1 cellular context compared by ENCODE assay signal in the genomic region with DNA sequence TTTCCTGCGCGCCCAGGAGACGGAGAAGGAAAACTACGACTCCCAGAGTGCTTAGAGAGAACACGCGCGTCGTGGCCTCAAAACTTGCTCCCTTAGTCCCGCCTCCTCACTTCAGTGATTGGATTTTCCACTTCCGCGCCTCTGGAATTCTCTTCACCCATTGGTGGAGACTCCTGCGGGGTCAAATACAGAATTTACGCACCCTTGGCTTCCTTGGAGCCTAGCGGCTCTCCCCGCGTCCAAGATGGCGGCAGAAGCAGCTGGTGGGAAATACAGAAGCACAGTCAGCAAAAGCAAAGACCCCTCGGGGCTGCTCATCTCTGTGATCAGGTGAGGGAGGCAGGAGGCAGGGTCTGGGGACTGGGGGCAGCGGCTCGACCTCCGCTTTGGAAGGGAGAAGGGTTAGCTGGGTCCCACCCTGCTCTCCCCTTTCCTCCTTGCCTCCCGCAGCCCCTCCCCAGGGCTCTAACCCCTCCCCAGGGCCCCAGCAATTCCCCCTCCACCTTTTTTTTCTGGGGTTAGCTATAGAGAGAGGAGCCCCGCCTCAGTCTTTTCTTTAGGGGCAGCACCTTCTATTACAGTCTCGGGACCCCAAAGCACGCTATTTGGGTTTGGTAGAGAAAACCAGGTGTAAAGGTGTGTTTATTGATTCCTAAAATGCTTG.
A peak's percentile ranks its signal among the peaks of the same experiment; 100 is the strongest.
TF ChIP-seq lines count a peak whose summit lies in the region.

TSS of gene EXOC4 (plus strand) at position 221 of the 664 bp plus-strand sequence.

TF ChIP-seq in HepG2, 621 proteins besides CTCF, POLR2A, EP300 and RAD21 (continued from another document and continues in another):
- TF ChIP-seq, protein P1, sequence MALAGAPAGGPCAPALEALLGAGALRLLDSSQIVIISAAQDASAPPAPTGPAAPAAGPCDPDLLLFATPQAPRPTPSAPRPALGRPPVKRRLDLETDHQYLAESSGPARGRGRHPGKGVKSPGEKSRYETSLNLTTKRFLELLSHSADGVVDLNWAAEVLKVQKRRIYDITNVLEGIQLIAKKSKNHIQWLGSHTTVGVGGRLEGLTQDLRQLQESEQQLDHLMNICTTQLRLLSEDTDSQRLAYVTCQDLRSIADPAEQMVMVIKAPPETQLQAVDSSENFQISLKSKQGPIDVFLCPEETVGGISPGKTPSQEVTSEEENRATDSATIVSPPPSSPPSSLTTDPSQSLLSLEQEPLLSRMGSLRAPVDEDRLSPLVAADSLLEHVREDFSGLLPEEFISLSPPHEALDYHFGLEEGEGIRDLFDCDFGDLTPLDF (CRISPR knock-in tag; IDR thresholded peaks at IDR 0.05), result peak; percentile 78
- TF ChIP-seq HNRNPK (IDR thresholded peaks at IDR 0.05; ENCODE audit: low read depth, low read length, poor library complexity, severe bottlenecking), result no peak
- no peak for TF ChIP-seq CC2D1A (CRISPR knock-in tag; IDR thresholded peaks at IDR 0.05)
- no peak for TF ChIP-seq NRL (CRISPR knock-in tag; IDR thresholded peaks at IDR 0.05; ENCODE audit: borderline replicate concordance)
- no peak for TF ChIP-seq ZEB1 (IDR thresholded peaks at IDR 0.05; ENCODE audit: insufficient replicate concordance, low read depth)
- TF ChIP-seq ZNF768 (CRISPR knock-in tag; IDR thresholded peaks at IDR 0.05), result no peak
- TF ChIP-seq, protein P2, sequence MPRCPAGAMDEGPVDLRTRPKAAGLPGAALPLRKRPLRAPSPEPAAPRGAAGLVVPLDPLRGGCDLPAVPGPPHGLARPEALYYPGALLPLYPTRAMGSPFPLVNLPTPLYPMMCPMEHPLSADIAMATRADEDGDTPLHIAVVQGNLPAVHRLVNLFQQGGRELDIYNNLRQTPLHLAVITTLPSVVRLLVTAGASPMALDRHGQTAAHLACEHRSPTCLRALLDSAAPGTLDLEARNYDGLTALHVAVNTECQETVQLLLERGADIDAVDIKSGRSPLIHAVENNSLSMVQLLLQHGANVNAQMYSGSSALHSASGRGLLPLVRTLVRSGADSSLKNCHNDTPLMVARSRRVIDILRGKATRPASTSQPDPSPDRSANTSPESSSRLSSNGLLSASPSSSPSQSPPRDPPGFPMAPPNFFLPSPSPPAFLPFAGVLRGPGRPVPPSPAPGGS (CRISPR knock-in tag; IDR thresholded peaks at IDR 0.05), result peak; percentile 43; the same call in 1 of the 2 replicates
- no peak for TF ChIP-seq NFATC3 (CRISPR knock-in tag; IDR thresholded peaks at IDR 0.05)
- 0 out of 2 replicates have a peak, but pooled peaks have one; percentile 48 for TF ChIP-seq ZNF274 (CRISPR knock-in tag; IDR thresholded peaks at IDR 0.05)
- TF ChIP-seq SUZ12 (IDR thresholded peaks at IDR 0.05; ENCODE audit: low read depth, low read length), result peak; percentile 64
- TF ChIP-seq AHR (CRISPR knock-in tag; IDR thresholded peaks at IDR 0.05), result no peak
- TF ChIP-seq NR2F2 (IDR thresholded peaks at IDR 0.05; ENCODE audit: borderline replicate concordance, low read depth), result 0 out of 2 replicates have a peak, but pooled peaks have one; percentile 16
- TF ChIP-seq ZNF468 (CRISPR knock-in tag; IDR thresholded peaks at IDR 0.05), result no peak
- TF ChIP-seq CREBL2 (CRISPR knock-in tag; IDR thresholded peaks at IDR 0.05; ENCODE audit: borderline replicate concordance), result no peak
- peak; percentile 96 for TF ChIP-seq ZNF143 (CRISPR knock-in tag; IDR thresholded peaks at IDR 0.05)
- TF ChIP-seq DZIP1 (CRISPR knock-in tag; IDR thresholded peaks at IDR 0.05), result no peak; the same call in 1 of the 2 replicates
- no peak for TF ChIP-seq PCBP2 (optimal IDR thresholded peaks at IDR 0.05; ENCODE audit: low read depth, low read length, poor library complexity, severe bottlenecking)
- no peak for TF ChIP-seq ZNF432 (CRISPR knock-in tag; IDR thresholded peaks at IDR 0.05; ENCODE audit: borderline replicate concordance)
- peak; percentile 50; the same call in 1 of the 2 replicates for TF ChIP-seq ZFY (CRISPR knock-in tag; IDR thresholded peaks at IDR 0.05)
- no peak for TF ChIP-seq AGO1 (IDR thresholded peaks at IDR 0.05; ENCODE audit: low read depth, low read length, poor library complexity, severe bottlenecking)
- TF ChIP-seq MAF1 (CRISPR knock-in tag; IDR thresholded peaks at IDR 0.05; ENCODE audit: borderline replicate concordance), result no peak
- TF ChIP-seq ZNF451 (CRISPR knock-in tag; IDR thresholded peaks at IDR 0.05), result no peak
- TF ChIP-seq ZNF264 (CRISPR knock-in tag; IDR thresholded peaks at IDR 0.05), result no peak
- no peak for TF ChIP-seq TBP (CRISPR knock-in tag; IDR thresholded peaks at IDR 0.05)
- TF ChIP-seq ZFP36L2 (CRISPR knock-in tag; IDR thresholded peaks at IDR 0.05), result no peak
- no peak for TF ChIP-seq AGO2 (optimal IDR thresholded peaks at IDR 0.05; ENCODE audit: low read depth, low read length)
- TF ChIP-seq ZNF605 (CRISPR knock-in tag; IDR thresholded peaks at IDR 0.05), result peak; percentile 52; the same call in 1 of the 2 replicates
- peak; percentile 42 for TF ChIP-seq ZNF687 (CRISPR knock-in tag; IDR thresholded peaks at IDR 0.05)
- TF ChIP-seq PATZ1 (CRISPR knock-in tag; IDR thresholded peaks at IDR 0.05), result peak; percentile 63
- TF ChIP-seq ATF1 (CRISPR knock-in tag; IDR thresholded peaks at IDR 0.05), result peak; percentile 96
- no peak for TF ChIP-seq PAF1 (CRISPR knock-in tag; IDR thresholded peaks at IDR 0.05)
- TF ChIP-seq, protein P3, sequence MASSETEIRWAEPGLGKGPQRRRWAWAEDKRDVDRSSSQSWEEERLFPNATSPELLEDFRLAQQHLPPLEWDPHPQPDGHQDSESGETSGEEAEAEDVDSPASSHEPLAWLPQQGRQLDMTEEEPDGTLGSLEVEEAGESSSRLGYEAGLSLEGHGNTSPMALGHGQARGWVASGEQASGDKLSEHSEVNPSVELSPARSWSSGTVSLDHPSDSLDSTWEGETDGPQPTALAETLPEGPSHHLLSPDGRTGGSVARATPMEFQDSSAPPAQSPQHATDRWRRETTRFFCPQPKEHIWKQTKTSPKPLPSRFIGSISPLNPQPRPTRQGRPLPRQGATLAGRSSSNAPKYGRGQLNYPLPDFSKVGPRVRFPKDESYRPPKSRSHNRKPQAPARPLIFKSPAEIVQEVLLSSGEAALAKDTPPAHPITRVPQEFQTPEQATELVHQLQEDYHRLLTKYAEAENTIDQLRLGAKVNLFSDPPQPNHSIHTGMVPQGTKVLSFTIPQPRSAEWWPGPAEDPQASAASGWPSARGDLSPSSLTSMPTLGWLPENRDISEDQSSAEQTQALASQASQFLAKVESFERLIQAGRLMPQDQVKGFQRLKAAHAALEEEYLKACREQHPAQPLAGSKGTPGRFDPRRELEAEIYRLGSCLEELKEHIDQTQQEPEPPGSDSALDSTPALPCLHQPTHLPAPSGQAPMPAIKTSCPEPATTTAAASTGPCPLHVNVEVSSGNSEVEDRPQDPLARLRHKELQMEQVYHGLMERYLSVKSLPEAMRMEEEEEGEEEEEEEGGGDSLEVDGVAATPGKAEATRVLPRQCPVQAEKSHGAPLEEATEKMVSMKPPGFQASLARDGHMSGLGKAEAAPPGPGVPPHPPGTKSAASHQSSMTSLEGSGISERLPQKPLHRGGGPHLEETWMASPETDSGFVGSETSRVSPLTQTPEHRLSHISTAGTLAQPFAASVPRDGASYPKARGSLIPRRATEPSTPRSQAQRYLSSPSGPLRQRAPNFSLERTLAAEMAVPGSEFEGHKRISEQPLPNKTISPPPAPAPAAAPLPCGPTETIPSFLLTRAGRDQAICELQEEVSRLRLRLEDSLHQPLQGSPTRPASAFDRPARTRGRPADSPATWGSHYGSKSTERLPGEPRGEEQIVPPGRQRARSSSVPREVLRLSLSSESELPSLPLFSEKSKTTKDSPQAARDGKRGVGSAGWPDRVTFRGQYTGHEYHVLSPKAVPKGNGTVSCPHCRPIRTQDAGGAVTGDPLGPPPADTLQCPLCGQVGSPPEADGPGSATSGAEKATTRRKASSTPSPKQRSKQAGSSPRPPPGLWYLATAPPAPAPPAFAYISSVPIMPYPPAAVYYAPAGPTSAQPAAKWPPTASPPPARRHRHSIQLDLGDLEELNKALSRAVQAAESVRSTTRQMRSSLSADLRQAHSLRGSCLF (CRISPR knock-in tag; IDR thresholded peaks at IDR 0.05; ENCODE audit: borderline replicate concordance), result no peak
- TF ChIP-seq, protein P4, sequence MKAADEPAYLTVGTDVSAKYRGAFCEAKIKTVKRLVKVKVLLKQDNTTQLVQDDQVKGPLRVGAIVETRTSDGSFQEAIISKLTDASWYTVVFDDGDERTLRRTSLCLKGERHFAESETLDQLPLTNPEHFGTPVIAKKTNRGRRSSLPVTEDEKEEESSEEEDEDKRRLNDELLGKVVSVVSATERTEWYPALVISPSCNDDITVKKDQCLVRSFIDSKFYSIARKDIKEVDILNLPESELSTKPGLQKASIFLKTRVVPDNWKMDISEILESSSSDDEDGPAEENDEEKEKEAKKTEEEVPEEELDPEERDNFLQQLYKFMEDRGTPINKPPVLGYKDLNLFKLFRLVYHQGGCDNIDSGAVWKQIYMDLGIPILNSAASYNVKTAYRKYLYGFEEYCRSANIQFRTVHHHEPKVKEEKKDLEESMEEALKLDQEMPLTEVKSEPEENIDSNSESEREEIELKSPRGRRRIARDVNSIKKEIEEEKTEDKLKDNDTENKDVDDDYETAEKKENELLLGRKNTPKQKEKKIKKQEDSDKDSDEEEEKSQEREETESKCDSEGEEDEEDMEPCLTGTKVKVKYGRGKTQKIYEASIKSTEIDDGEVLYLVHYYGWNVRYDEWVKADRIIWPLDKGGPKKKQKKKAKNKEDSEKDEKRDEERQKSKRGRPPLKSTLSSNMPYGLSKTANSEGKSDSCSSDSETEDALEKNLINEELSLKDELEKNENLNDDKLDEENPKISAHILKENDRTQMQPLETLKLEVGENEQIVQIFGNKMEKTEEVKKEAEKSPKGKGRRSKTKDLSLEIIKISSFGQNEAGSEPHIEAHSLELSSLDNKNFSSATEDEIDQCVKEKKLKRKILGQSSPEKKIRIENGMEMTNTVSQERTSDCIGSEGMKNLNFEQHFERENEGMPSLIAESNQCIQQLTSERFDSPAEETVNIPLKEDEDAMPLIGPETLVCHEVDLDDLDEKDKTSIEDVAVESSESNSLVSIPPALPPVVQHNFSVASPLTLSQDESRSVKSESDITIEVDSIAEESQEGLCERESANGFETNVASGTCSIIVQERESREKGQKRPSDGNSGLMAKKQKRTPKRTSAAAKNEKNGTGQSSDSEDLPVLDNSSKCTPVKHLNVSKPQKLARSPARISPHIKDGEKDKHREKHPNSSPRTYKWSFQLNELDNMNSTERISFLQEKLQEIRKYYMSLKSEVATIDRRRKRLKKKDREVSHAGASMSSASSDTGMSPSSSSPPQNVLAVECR (CRISPR knock-in tag; IDR thresholded peaks at IDR 0.05; ENCODE audit: borderline replicate concordance), result peak; percentile 56; the same call in 1 of the 2 replicates
